1 cellular context compared by ENCODE assay signal in the genomic region with DNA sequence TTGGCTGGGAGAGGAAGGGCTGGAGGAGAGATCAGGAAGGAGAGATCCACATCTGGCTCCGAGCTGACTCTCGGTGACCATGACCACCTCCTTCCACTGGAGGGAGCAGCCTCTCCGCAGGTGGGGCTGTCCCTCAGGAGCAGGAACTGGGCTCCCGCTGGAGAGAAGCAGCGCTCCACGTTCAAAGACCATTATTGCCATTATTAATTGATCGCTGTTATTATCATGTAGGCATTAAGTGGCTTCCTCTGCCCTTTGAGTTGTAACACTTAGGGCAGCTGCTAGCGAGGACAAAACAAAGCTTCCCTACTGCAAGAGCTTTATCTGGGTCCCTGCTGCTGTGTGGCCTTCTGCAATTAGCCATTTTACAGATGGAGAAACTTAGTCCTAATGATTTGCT.
TF ChIP-seq lines count a peak whose summit lies in the region.

No MANE protein-coding gene starts in this region.

TF ChIP-seq in Ishikawa, 13 proteins besides CTCF, POLR2A, EP300 and RAD21 (continued from another document):
- no peak for TF ChIP-seq NFIC (IDR thresholded peaks at IDR 0.05)
- no peak for TF ChIP-seq CREB1 (IDR thresholded peaks at IDR 0.05; ENCODE audit: low read depth)
- no peak for TF ChIP-seq TAF1 (IDR thresholded peaks at IDR 0.05; ENCODE audit: low read depth)
